In the genomic region with DNA sequence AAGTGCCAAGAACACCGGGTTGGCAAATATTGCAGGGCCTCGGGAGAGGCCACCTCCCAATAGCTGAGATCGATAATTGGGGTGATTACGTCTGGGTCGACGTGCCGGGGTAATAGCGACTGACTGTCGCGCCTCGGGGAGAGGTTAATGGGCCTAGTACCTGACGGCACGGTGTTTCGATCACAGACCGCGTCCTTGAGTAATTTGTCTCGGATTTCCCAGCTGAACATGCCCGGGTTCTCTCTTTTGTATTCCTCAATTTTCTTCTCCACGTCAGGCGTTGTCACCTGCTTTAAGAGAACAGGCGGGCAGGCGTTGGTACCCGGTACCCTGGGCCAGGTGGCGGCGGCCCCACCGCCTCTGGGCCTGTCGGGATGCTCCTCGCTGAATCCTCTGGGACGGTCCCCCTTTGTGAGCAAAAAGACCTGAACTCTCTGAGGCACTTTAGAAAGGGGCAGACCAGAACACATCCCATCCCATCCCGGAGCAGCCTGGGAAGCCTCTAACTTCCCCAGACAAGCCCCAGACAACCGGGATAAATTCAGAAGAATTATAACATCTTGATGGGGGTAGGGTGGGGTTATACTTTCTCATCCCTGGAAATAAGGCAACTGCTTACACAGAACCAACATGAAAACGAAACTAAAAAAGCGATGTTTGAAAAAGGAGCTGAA, we compare ENCODE assay signal across 9 cellular contexts. TPM values are rescaled to one million over a fixed set of nuclear protein-coding genes. Genes with fewer than 3 reads are reported as not detected.
DNase-seq lines count a peak whose midpoint lies in the region; ATAC-seq and TF ChIP-seq lines count a peak whose summit lies in the region.
"Had no signal": no experiment of that assay in that cellular context is flagged by ENCODE, and none has a peak within 500 bp of the region (broad histone marks: within the 10 kb centered on the region; RNA-seq: fewer than 3 reads in every experiment).

No MANE protein-coding gene starts in this region.

- H3K27me3 ChIP-seq in psoas muscle (ENCODE audit: insufficient read depth in 3 of 3, low read length in 2 of 3): peaks cover 0 to 56% (median 40%) of the 10 kb centered on the region in 3 donors

- peak; percentile 37 for DNase-seq in GM03348 (ENCODE audit: low spot score)
- DNase-seq in T-helper 17 cell: no peak
- peak; percentile 30 for DNase-seq in fibroblast of the aortic adventitia (ENCODE audit: low read depth)
- DNase-seq in psoas muscle: no peak
- DNase-seq in HT-29 (ENCODE audit: low spot score): no peak
- DNase-seq in NCI-H510A treated with DMSO at 0.1 percent for 48 hours (lab: John Stamatoyannopoulos, UW): no peak

- H3K27ac Mint-ChIP-seq in T-helper 17 cell: peak overlapping the region; percentile 3

- peak overlapping the region; percentile 87 for H3K4me3 Mint-ChIP-seq in T-helper 17 cell

- 39 to 52% (median 50%) methylated on average over 33 of the region's 33 CpGs for WGBS in psoas muscle, 3 donors

- ATAC-seq in T-helper 17 cell (no peak), psoas muscle (no peak), GM18520 (IDR thresholded peaks at IDR 0.05; ENCODE audit: unreplicated experiment) (no peak), HG03442 (IDR thresholded peaks at IDR 0.05; ENCODE audit: unreplicated experiment) (no peak)

- H3K27me3 Mint-ChIP-seq in T-helper 17 cell: peaks cover 83% of the 10 kb centered on the region

- H3K4me1 Mint-ChIP-seq in T-helper 17 cell: peaks cover 27% of the 10 kb centered on the region

- no peak overlapping the region for H3K27ac ChIP-seq in psoas muscle
- H3K27ac ChIP-seq: epithelial cell of prostate had no signal

- TF ChIP-seq CTCF in fibroblast of the aortic adventitia (IDR thresholded peaks at IDR 0.05; ENCODE audit: insufficient read depth, low read length): no peak
- TF ChIP-seq CTCF in psoas muscle (IDR thresholded peaks at IDR 0.05): no peak

- H3K9me3 ChIP-seq in T-helper 17 cell (ENCODE audit: control insufficient read depth, low read length, poor library complexity, severe bottlenecking) (no peaks in the 10 kb centered on the region), psoas muscle (no peaks in the 10 kb centered on the region)

- intact Hi-C loops in psoas muscle (cut with DNase I): no loop called here

- peaks cover 4% of the 10 kb centered on the region for H3K4me1 ChIP-seq in psoas muscle

- H3K4me3 ChIP-seq in fibroblast of the aortic adventitia (ENCODE audit: low read depth, low read length) (peak overlapping the region; percentile 39), psoas muscle (peak overlapping the region; percentile 36)

- H3K36me3 ChIP-seq in psoas muscle (ENCODE audit: insufficient read depth in 1 of 2, low read depth in 1 of 2): peaks cover 0 to 37% of the 10 kb centered on the region in 2 donors

- peaks cover 8% of the 10 kb centered on the region for H3K36me3 Mint-ChIP-seq in T-helper 17 cell (ENCODE audit: low read depth)

RNA-seq across cellular contexts. Expression of a gene that starts 3.3 kb away (rescaled TPM):
- total RNA-seq in T-helper 17 cell: not detected
- total RNA-seq in fibroblast of the aortic adventitia (ENCODE audit: low replicate concordance): not detected in 2 replicates
- 10 to 100 TPM in 2 of 4 donors, 1 to 10 TPM in 2; 6.9 to 20.5 (median 13.3) TPM for total RNA-seq in psoas muscle
- polyA plus RNA-seq in psoas muscle: 1 to 10 TPM in 2 of 3 donors, under 1 TPM in 1; 0.26 to 2.8 (median 1.9) TPM
- total RNA-seq in HT-29 (2014; rRNA removed; shearing (Covaris generic)): not detected in 2 replicates

Comparison
In these comparisons a context has a peak if more than half of its experiments do, and no peak if none do; other contexts are left out.
1. DNase-seq: peak in GM03348 (single experiment) and fibroblast of the aortic adventitia (single experiment); none in T-helper 17 cell (0 of 3), psoas muscle (0 of 2), HT-29 (single experiment) and NCI-H510A treated with DMSO at 0.1 percent for 48 hours (single experiment).